In genomic region chr2:39696838-39697237, GRCh38 we compare ENCODE assay signal across 8 cellular contexts. TPM values are rescaled to one million over a fixed set of nuclear protein-coding genes. Genes with fewer than 3 reads are reported as not detected.
DNase-seq lines count a peak whose midpoint lies in the region; ATAC-seq and TF ChIP-seq lines count a peak whose summit lies in the region.

No MANE protein-coding gene starts in this region.

- no peak overlapping the region for H3K4me3 Mint-ChIP-seq in activated CD8-positive, alpha-beta T cell treated with anti-CD3 and anti-CD28 coated beads for 36 hours

- CTCF ChIA-PET in RWPE1 (lab: Yijun Ruan, JAX), result interaction anchor here (0.6 to 0.8 kb wide), 3 partner anchors 17 to 317 kb away, joined by 3 read pairs; no protein-coding TSS in a partner anchor
- CTCF ChIA-PET in activated CD8-positive, alpha-beta T cell treated with anti-CD3 and anti-CD28 coated beads for 36 hours (lab: Charles Lee), result interaction anchor here (0.7 to 2.4 kb wide), 5 partner anchors 13 to 467 kb away, joined by 3 to 7 read pairs (median 3); no protein-coding TSS in a partner anchor

- no peaks in the 10 kb centered on the region for H3K27me3 ChIP-seq in cardiac muscle cell

- H3K4me3 ChIP-seq in HFF-Myc (replicated peaks; ENCODE audit: low read depth, low read length) (no peak overlapping the region), cardiac muscle cell (no peak overlapping the region)

- no peaks in the 10 kb centered on the region for H3K36me3 Mint-ChIP-seq in activated CD8-positive, alpha-beta T cell treated with anti-CD3 and anti-CD28 coated beads for 36 hours (ENCODE audit: low read depth)

- TF ChIP-seq CTCF in HFF-Myc (IDR thresholded peaks at IDR 0.05; ENCODE audit: low read depth, low read length, missing control alignments) (peak; percentile 11), RWPE1 (conservative IDR thresholded peaks at IDR 0.05; ENCODE audit: low read depth) (peak; percentile 12; the same call in 1 of the 2 replicates), cardiac muscle cell (IDR thresholded peaks at IDR 0.05; ENCODE audit: low read depth, low read length) (peak; percentile 40)
- no peak for TF ChIP-seq CTCF in activated CD8-positive, alpha-beta T cell treated with anti-CD3 and anti-CD28 coated beads for 36 hours (IDR thresholded peaks at IDR 0.05)

- H3K27ac ChIP-seq in RWPE1, result no peak overlapping the region
- H3K27ac ChIP-seq in cardiac muscle cell, result peak overlapping the region; percentile 59

- H3K4me1 Mint-ChIP-seq in activated CD8-positive, alpha-beta T cell treated with anti-CD3 and anti-CD28 coated beads for 36 hours (ENCODE audit: low read depth), result no peaks in the 10 kb centered on the region

- H3K4me1 ChIP-seq in cardiac muscle cell (ENCODE audit: low read depth), result peaks cover 11% of the 10 kb centered on the region

- H3K36me3 ChIP-seq in cardiac muscle cell, result no peaks in the 10 kb centered on the region

- peaks cover 14% of the 10 kb centered on the region for H3K9me3 Mint-ChIP-seq in activated CD8-positive, alpha-beta T cell treated with anti-CD3 and anti-CD28 coated beads for 36 hours

- H3K9me3 ChIP-seq in cardiac muscle cell (ENCODE audit: low read depth), result no peaks in the 10 kb centered on the region

- POLR2A ChIA-PET in RWPE1 (lab: Yijun Ruan, JAX; ENCODE audit: low non-redundant PET), result no interaction called here
- POLR2A ChIA-PET in activated CD8-positive, alpha-beta T cell treated with anti-CD3 and anti-CD28 coated beads for 36 hours (lab: Charles Lee), result no interaction called here

- no peak for ATAC-seq in GM19395 (IDR thresholded peaks at IDR 0.05; ENCODE audit: unreplicated experiment)
- ATAC-seq in activated CD8-positive, alpha-beta T cell treated with anti-CD3 and anti-CD28 coated beads for 36 hours, result no peak
- ATAC-seq in GM21825 (IDR thresholded peaks at IDR 0.05; ENCODE audit: unreplicated experiment), result no peak

- intact Hi-C loops in activated CD8-positive, alpha-beta T cell treated with anti-CD3 and anti-CD28 coated beads for 36 hours (cut with micrococcal nuclease), result no loop called here

- DNase-seq in HFF-Myc (ENCODE audit: extremely low read depth, low read depth) (peak; percentile 37), RWPE1 (ENCODE audit: low spot score) (peak; percentile 14), cardiac muscle cell (ENCODE audit: low read depth in 1 of 2, low spot score in 1 of 2) (peak in 1 of 2 donors; percentile 85), superior temporal gyrus (ENCODE audit: extremely low spot score) (peak; percentile 88)
- DNase-seq in activated CD8-positive, alpha-beta memory T cell treated with anti-CD3 and anti-CD28 coated beads, Interleukin-2, amount 50 U/mL, for 4 hours, result no peak
- DNase-seq in activated CD8-positive, alpha-beta T cell treated with anti-CD3 and anti-CD28 coated beads for 36 hours, result no peak

- peaks cover 11% of the 10 kb centered on the region for H3K27me3 Mint-ChIP-seq in activated CD8-positive, alpha-beta T cell treated with anti-CD3 and anti-CD28 coated beads for 36 hours

- H3K27ac Mint-ChIP-seq in activated CD8-positive, alpha-beta T cell treated with anti-CD3 and anti-CD28 coated beads for 36 hours, result no peak overlapping the region

RNA-seq across cellular contexts. Expression of gene TMEM178A, which starts 31.1 kb away (rescaled TPM):
- total RNA-seq in cardiac muscle cell, result 21.3 and 22.5 TPM in 2 replicates
- polyA plus RNA-seq in cardiac muscle cell, result 13.4 and 17.9 TPM in 2 replicates
- total RNA-seq in activated CD8-positive, alpha-beta T cell treated with anti-CD3 and anti-CD28 coated beads for 36 hours, result under 1 TPM; 0.23 to 0.31 TPM

Comparison
In these comparisons a context has a peak if more than half of its experiments do, and no peak if none do; other contexts are left out.
1. DNase-seq: peak in HFF-Myc (single experiment), RWPE1 (single experiment) and superior temporal gyrus (single experiment); none in activated CD8-positive, alpha-beta memory T cell treated with anti-CD3 and anti-CD28 coated beads, Interleukin-2, amount 50 U/mL, for 4 hours (single experiment) and activated CD8-positive, alpha-beta T cell treated with anti-CD3 and anti-CD28 coated beads for 36 hours (single experiment).
2. RNA of gene TMEM178A, which starts 31.1 kb away (total RNA-seq): 21.3 to 22.5 TPM in cardiac muscle cell; 0.23 to 0.31 TPM in activated CD8-positive, alpha-beta T cell treated with anti-CD3 and anti-CD28 coated beads for 36 hours; every median in the first group is over 10 times any median in the second.